13 cellular contexts compared by ENCODE assay signal in the genomic region with DNA sequence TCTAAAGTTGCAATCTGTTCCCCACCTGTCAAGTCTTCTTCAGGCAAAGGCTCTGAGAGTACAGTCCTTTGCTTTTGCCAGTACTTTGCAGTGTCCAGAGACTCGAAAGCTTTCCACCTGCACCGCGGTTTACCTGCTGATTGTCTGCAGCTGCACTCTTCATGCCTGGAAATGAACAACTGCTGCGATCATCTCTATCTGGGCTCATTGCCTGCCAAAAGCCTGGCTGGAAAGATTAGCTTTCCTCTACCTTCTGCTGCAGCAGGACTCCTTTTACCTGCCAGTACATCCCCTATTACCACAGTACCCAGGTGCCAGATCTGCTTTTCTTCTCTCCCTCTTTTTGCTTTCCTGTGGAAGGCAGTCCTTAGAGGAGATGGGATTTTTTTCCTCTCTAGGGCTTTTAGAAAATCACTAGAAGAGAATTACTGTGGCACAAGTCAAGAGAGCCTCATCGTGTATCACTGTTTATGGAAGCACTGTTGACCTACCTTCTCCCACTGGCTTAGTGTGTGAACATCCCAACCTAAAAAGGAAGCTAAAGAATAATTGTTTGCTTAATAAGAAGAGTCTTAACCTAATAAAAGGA. TPM values are rescaled to one million over a fixed set of nuclear protein-coding genes. Genes with fewer than 3 reads are reported as not detected.
A peak's percentile ranks its signal among the peaks of the same experiment; 100 is the strongest.
DNase-seq lines count a peak whose midpoint lies in the region; ATAC-seq and TF ChIP-seq lines count a peak whose summit lies in the region.
"Had no signal": no experiment of that assay in that cellular context is flagged by ENCODE, and none has a peak within 500 bp of the region (broad histone marks: within the 10 kb centered on the region; RNA-seq: fewer than 3 reads in every experiment).

No MANE protein-coding gene starts in this region.

- H3K27ac Mint-ChIP-seq in activated naive CD4-positive, alpha-beta T cell treated with anti-CD3 and anti-CD28 coated beads for 36 hours: peak overlapping the region; percentile 92
- H3K27ac Mint-ChIP-seq in activated naive CD4-positive, alpha-beta T cell treated with anti-CD3 and anti-CD28 coated beads, Interleukin-2, amount 50 U/mL, for 72 hours: peak overlapping the region; percentile 94 to 98

- WGBS in right lobe of liver (ENCODE audit: insufficient coverage, low coverage, low lambda C conversion rate, missing lambda C conversion rate): 78% methylated on average over 1 of the region's 5 CpGs

- H3K4me3 ChIP-seq in gastrocnemius medialis (no peak overlapping the region), right lobe of liver (no peak overlapping the region)
- H3K4me3 ChIP-seq: stomach had no signal

- H3K9me3 ChIP-seq in gastrocnemius medialis (no peaks in the 10 kb centered on the region), right lobe of liver (no peaks in the 10 kb centered on the region)
- H3K9me3 ChIP-seq: BE2C, stomach had no signal

- TF ChIP-seq POLR2A in gastrocnemius medialis (IDR thresholded peaks at IDR 0.05): no peak
- TF ChIP-seq POLR2A in right lobe of liver (IDR thresholded peaks at IDR 0.05): no peak

- no peak for ATAC-seq in activated naive CD4-positive, alpha-beta T cell treated with anti-CD3 and anti-CD28 coated beads, Interleukin-2, amount 50 U/mL, for 72 hours
- ATAC-seq in gastrocnemius medialis: no peak
- no peak for ATAC-seq in right lobe of liver
- no peak for ATAC-seq in GM21717 (IDR thresholded peaks at IDR 0.05; ENCODE audit: unreplicated experiment)
- ATAC-seq in HG03442 (IDR thresholded peaks at IDR 0.05; ENCODE audit: unreplicated experiment): no peak

- CTCF ChIA-PET in activated naive CD4-positive, alpha-beta T cell treated with anti-CD3 and anti-CD28 coated beads for 36 hours (lab: Charles Lee): interaction anchor here (0.6 to 3.5 kb wide), 3 partner anchors 60 to 133 kb away, joined by 3 to 26 read pairs (median 5); no protein-coding TSS in a partner anchor

- in situ Hi-C loops in gastrocnemius medialis (cut with MboI; ENCODE audit: low sequenced_read_pairs in 4 of 4): no loop called here

- DNase-seq in activated naive CD4-positive, alpha-beta T cell treated with anti-CD3 and anti-CD28 coated beads for 36 hours: peak; percentile 15
- no peak for DNase-seq in activated naive CD4-positive, alpha-beta T cell treated with Interleukin-2 at 50 U/mL for 16 hours
- DNase-seq in NCI-H2196 (lab: John Stamatoyannopoulos, UW; ENCODE audit: unreplicated experiment) (peak; percentile 15), gastrocnemius medialis (no peak), right lobe of liver (no peak)
- DNase-seq in activated naive CD4-positive, alpha-beta T cell treated with anti-CD3 and anti-CD28 coated beads, Interleukin-2, amount 50 U/mL, for 72 hours (ENCODE audit: low spot score in 2 of 2): no peak
- DNase-seq: activated CD8-positive, alpha-beta memory T cell treated with anti-CD3 and anti-CD28 coated beads, Interleukin-2, amount 50 U/mL, for 4 hours; BE2C; H7; stomach; T1000 had no signal

- peaks cover 5% of the 10 kb centered on the region for H3K27me3 Mint-ChIP-seq in activated naive CD4-positive, alpha-beta T cell treated with anti-CD3 and anti-CD28 coated beads for 36 hours (ENCODE audit: low read depth)

- intact Hi-C loops in activated naive CD4-positive, alpha-beta T cell treated with anti-CD3 and anti-CD28 coated beads for 36 hours (cut with micrococcal nuclease): loop anchor here (5.0 to 10.0 kb wide), 2 partner anchors 841 to 1208 kb away; no protein-coding TSS in a partner anchor
- intact Hi-C loops in gastrocnemius medialis (cut with DNase I; ENCODE audit: low total_unique reads): no loop called here
- intact Hi-C loops in right lobe of liver (cut with DNase I): no loop called here

- TF ChIP-seq CTCF in gastrocnemius medialis (IDR thresholded peaks at IDR 0.05 in 4 of 5, conservative IDR thresholded peaks at IDR 0.05 in 1 of 5): no peak
- no peak for TF ChIP-seq CTCF in right lobe of liver (IDR thresholded peaks at IDR 0.05)

- peak overlapping the region; percentile 86 to 92 (median 88) for H3K27ac ChIP-seq in gastrocnemius medialis
- H3K27ac ChIP-seq in right lobe of liver: no peak overlapping the region
- H3K27ac ChIP-seq: stomach had no signal

- H3K9me3 Mint-ChIP-seq in activated naive CD4-positive, alpha-beta T cell treated with anti-CD3 and anti-CD28 coated beads for 36 hours: no peaks in the 10 kb centered on the region
- peaks cover 0 to 8% of the 10 kb centered on the region in 2 donors for H3K9me3 Mint-ChIP-seq in activated naive CD4-positive, alpha-beta T cell treated with anti-CD3 and anti-CD28 coated beads, Interleukin-2, amount 50 U/mL, for 72 hours

- peaks cover 42% of the 10 kb centered on the region for H3K36me3 Mint-ChIP-seq in activated naive CD4-positive, alpha-beta T cell treated with anti-CD3 and anti-CD28 coated beads for 36 hours (ENCODE audit: low read depth)
- peaks cover 32 to 46% of the 10 kb centered on the region in 2 donors for H3K36me3 Mint-ChIP-seq in activated naive CD4-positive, alpha-beta T cell treated with anti-CD3 and anti-CD28 coated beads, Interleukin-2, amount 50 U/mL, for 72 hours

- peaks cover 24 to 48% of the 10 kb centered on the region in 2 donors for H3K4me1 ChIP-seq in gastrocnemius medialis
- peaks cover 0 to 12% (median 0%) of the 10 kb centered on the region in 4 donors for H3K4me1 ChIP-seq in right lobe of liver

- H3K4me3 Mint-ChIP-seq in activated naive CD4-positive, alpha-beta T cell treated with anti-CD3 and anti-CD28 coated beads for 36 hours: peak overlapping the region; percentile 89

- no peaks in the 10 kb centered on the region for H3K36me3 ChIP-seq in gastrocnemius medialis
- H3K36me3 ChIP-seq in right lobe of liver: no peaks in the 10 kb centered on the region
- H3K36me3 ChIP-seq: BE2C, stomach had no signal

- H3K4me1 Mint-ChIP-seq in activated naive CD4-positive, alpha-beta T cell treated with anti-CD3 and anti-CD28 coated beads for 36 hours (ENCODE audit: low read depth): peaks cover 48% of the 10 kb centered on the region

- H3K27me3 ChIP-seq in gastrocnemius medialis (no peaks in the 10 kb centered on the region), right lobe of liver (no peaks in the 10 kb centered on the region)
- H3K27me3 ChIP-seq: BE2C had no signal

RNA-seq across cellular contexts. Expression of a gene that starts 2.2 kb away (rescaled TPM):
- 10 to 100 TPM; 71.4 to 76.0 TPM for total RNA-seq in activated naive CD4-positive, alpha-beta T cell treated with anti-CD3 and anti-CD28 coated beads for 36 hours
- total RNA-seq in activated naive CD4-positive, alpha-beta T cell treated with anti-CD3 and anti-CD28 coated beads, Interleukin-2, amount 50 U/mL, for 72 hours: 100 to 1,000 TPM in 1 of 2 donors, 10 to 100 TPM in 1; 49.2 to 120 TPM
- total RNA-seq in gastrocnemius medialis: 10 to 100 TPM; 14.3 to 43.9 (median 24.7) TPM
- under 1 TPM; 0.24 to 0.86 (median 0.42) TPM for total RNA-seq in right lobe of liver

Comparison
In these comparisons a context has a peak if more than half of its experiments do, and no peak if none do; other contexts are left out.
1. DNase-seq: peak in activated naive CD4-positive, alpha-beta T cell treated with anti-CD3 and anti-CD28 coated beads for 36 hours (single experiment) and NCI-H2196 (single experiment); none in activated naive CD4-positive, alpha-beta T cell treated with Interleukin-2 at 50 U/mL for 16 hours (single experiment), activated naive CD4-positive, alpha-beta T cell treated with anti-CD3 and anti-CD28 coated beads, Interleukin-2, amount 50 U/mL, for 72 hours (0 of 2), gastrocnemius medialis (0 of 2) and right lobe of liver (0 of 3).
2. H3K27ac ChIP-seq: peak in gastrocnemius medialis (4 of 4); none in right lobe of liver (0 of 3).
3. RNA of a gene that starts 2.2 kb away (total RNA-seq): 49.2 to 120 TPM in activated naive CD4-positive, alpha-beta T cell treated with anti-CD3 and anti-CD28 coated beads, Interleukin-2, amount 50 U/mL, for 72 hours, 71.4 to 76.0 TPM in activated naive CD4-positive, alpha-beta T cell treated with anti-CD3 and anti-CD28 coated beads for 36 hours and 14.3 to 43.9 TPM in gastrocnemius medialis; 0.24 to 0.86 TPM in right lobe of liver; every median in the first group is over 4 times any median in the second.